ENCODE assay signal across 2 cellular contexts in the genomic region with DNA sequence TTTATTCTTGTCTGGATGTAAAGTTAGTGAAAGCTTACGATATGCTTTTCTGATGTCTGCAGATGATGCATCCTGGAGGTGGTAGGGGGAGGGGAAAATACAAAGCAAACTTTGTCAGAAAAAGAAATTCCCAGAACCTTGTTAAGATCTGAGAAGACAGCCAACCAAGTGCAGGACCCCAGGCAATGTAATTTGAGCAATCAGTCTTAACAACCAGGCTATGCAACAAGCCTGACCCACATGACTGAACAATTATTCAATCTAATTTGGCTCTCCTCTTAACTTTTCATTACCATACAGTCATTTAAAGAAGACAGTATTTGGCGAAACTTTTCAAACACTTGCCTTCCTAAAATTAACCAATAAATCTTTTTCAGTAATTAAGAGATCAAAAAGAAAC.
TF ChIP-seq lines count a peak whose summit lies in the region.

No MANE protein-coding gene starts in this region.

TF ChIP-seq in IMR-90, 13 proteins besides CTCF, POLR2A, EP300 and RAD21:
- TF ChIP-seq SMC3 (IDR thresholded peaks at IDR 0.05; ENCODE audit: low read depth, low read length) (no peak), MAFK (IDR thresholded peaks at IDR 0.05; ENCODE audit: low read depth, low read length) (no peak), MAZ (IDR thresholded peaks at IDR 0.05; ENCODE audit: borderline replicate concordance, low read depth, low read length) (no peak), CEBPB (IDR thresholded peaks at IDR 0.05; ENCODE audit: low read depth, low read length) (no peak), NFE2L2 (IDR thresholded peaks at IDR 0.05; ENCODE audit: low read depth, low read length) (no peak), BHLHE40 (IDR thresholded peaks at IDR 0.05; ENCODE audit: low read depth, low read length) (no peak), MXI1 (IDR thresholded peaks at IDR 0.05; ENCODE audit: borderline replicate concordance, low read depth, low read length) (no peak), RCOR1 (IDR thresholded peaks at IDR 0.05; ENCODE audit: insufficient replicate concordance, low read length) (no peak)
- TF ChIP-seq, protein P1, sequence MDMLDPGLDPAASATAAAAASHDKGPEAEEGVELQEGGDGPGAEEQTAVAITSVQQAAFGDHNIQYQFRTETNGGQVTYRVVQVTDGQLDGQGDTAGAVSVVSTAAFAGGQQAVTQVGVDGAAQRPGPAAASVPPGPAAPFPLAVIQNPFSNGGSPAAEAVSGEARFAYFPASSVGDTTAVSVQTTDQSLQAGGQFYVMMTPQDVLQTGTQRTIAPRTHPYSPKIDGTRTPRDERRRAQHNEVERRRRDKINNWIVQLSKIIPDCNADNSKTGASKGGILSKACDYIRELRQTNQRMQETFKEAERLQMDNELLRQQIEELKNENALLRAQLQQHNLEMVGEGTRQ (IDR thresholded peaks at IDR 0.05; ENCODE audit: low read depth, low read length), result no peak

TF ChIP-seq in K562, 482 proteins besides CTCF, POLR2A, EP300 and RAD21:
- TF ChIP-seq CBFA2T3 (IDR thresholded peaks at IDR 0.05) (peak; percentile 23; the same call in 1 of the 2 replicates), STAT5A (IDR thresholded peaks at IDR 0.05; ENCODE audit: borderline replicate concordance, low read length) (peak; percentile 41; the same call in 1 of the 2 replicates), MAFK (IDR thresholded peaks at IDR 0.05; ENCODE audit: low read length) (no peak), ARID1B (IDR thresholded peaks at IDR 0.05) (0 out of 2 replicates have a peak, but pooled peaks have one; percentile 10), ZFX (CRISPR knock-in tag; IDR thresholded peaks at IDR 0.05) (no peak)
- TF ChIP-seq, protein P2, sequence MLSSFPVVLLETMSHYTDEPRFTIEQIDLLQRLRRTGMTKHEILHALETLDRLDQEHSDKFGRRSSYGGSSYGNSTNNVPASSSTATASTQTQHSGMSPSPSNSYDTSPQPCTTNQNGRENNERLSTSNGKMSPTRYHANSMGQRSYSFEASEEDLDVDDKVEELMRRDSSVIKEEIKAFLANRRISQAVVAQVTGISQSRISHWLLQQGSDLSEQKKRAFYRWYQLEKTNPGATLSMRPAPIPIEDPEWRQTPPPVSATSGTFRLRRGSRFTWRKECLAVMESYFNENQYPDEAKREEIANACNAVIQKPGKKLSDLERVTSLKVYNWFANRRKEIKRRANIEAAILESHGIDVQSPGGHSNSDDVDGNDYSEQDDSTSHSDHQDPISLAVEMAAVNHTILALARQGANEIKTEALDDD (IDR thresholded peaks at IDR 0.05), result 0 out of 2 replicates have a peak, but pooled peaks have one; percentile 49
TF ChIP-seq in K562: peak in this region for 4.
